28 cellular contexts compared by ENCODE assay signal in genomic region chr2:223998983-223999382, GRCh38.
"Had no signal": no experiment of that assay in that cellular context is flagged by ENCODE, and none has a peak within 500 bp of the region (broad histone marks: within the 10 kb centered on the region; RNA-seq: fewer than 3 reads in every experiment).

No MANE protein-coding gene starts in this region.

- H3K36me3 Mint-ChIP-seq: memory B cell had no signal

- H3K4me3 Mint-ChIP-seq: activated naive CD4-positive, alpha-beta T cell treated with anti-CD3 and anti-CD28 coated beads for 36 hours; activated naive CD8-positive, alpha-beta T cell treated with anti-CD3 and anti-CD28 coated beads, Interleukin-2, amount 10 ng/mL, durations not matched to agents 7 days and 5 days; memory B cell; nephron progenitor cell; stimulated activated naive B cell treated with anti-CD40 and anti-IgM and Interleukin-4, amounts not matched to agents 10 μg/mL and 1 μg/mL and 100 μg/mL, for 72 hours; T-helper 2 cell treated with Interferon-gamma antibody and Interleukin-4, amounts not matched to agents 5 μg/mL and 100 μg/mL, for 36 hours had no signal

- H3K4me1 ChIP-seq: right lobe of liver had no signal

- H3K4me1 Mint-ChIP-seq: memory B cell; stimulated activated naive B cell treated with anti-CD40 and anti-IgM and Interleukin-4, amounts not matched to agents 10 μg/mL and 1 μg/mL and 100 μg/mL, for 72 hours had no signal

- ATAC-seq: activated CD4-positive, CD25-positive, alpha-beta regulatory T cell treated with anti-CD3 and anti-CD28 coated beads, Interleukin-2, amount 50 U/mL, for 24 hours; gastrocnemius medialis; left ventricle myocardium superior; right lobe of liver; stimulated activated naive B cell treated with anti-CD40 and anti-IgM and Interleukin-4, amounts not matched to agents 10 μg/mL and 1 μg/mL and 100 μg/mL, for 72 hours had no signal

- DNase-seq: activated CD8-positive, alpha-beta memory T cell treated with anti-CD3 and anti-CD28 coated beads for 24 hours; activated CD8-positive, alpha-beta memory T cell treated with anti-CD3 and anti-CD28 coated beads, Interleukin-2, amount 50 U/mL, for 48 hours; activated effector memory CD4-positive, alpha-beta T cell treated with Interleukin-2 at 50 U/mL for 16 hours; activated naive CD4-positive, alpha-beta T cell treated with anti-CD3 and anti-CD28 coated beads for 36 hours; activated naive CD8-positive, alpha-beta T cell treated with anti-CD3 and anti-CD28 coated beads, Interleukin-2, amount 10 ng/mL, durations not matched to agents 7 days and 5 days; activated T-cell treated with anti-CD3 and anti-CD28 coated beads, Interleukin-2, amount 50 U/mL, for 48 hours; amygdala; brain microvascular endothelial cell; central memory CD4-positive, alpha-beta T cell; dermis blood vessel endothelial cell; effector CD8-positive, alpha-beta T cell; gastrocnemius medialis; hippocampal formation; left ventricle myocardium superior; nephron progenitor cell; nucleus accumbens; right lobe of liver; stimulated activated CD4-positive, alpha-beta T cell treated with anti-CD3 and anti-CD28 coated beads, Interleukin-2, amount 100 ng/mL, for 48 hours; stimulated activated CD8-positive, alpha-beta memory T cell treated with anti-CD3 and anti-CD28 coated beads, Interleukin-4, amount 100 ng/mL, for 48 hours; stimulated activated naive B cell treated with anti-CD40 and anti-IgM and Interleukin-4, amounts not matched to agents 10 μg/mL and 1 μg/mL and 100 μg/mL, for 72 hours; testis; trophoblast cell; uterus had no signal

- H3K36me3 ChIP-seq: brain microvascular endothelial cell, gastrocnemius medialis, right lobe of liver, uterus had no signal

- H3K27ac ChIP-seq: brain microvascular endothelial cell, gastrocnemius medialis, right lobe of liver, skin epidermis, testis, uterus, VCaP had no signal

- H3K27ac Mint-ChIP-seq: activated naive CD4-positive, alpha-beta T cell treated with anti-CD3 and anti-CD28 coated beads for 36 hours; activated naive CD8-positive, alpha-beta T cell treated with anti-CD3 and anti-CD28 coated beads, Interleukin-2, amount 10 ng/mL, durations not matched to agents 7 days and 5 days; memory B cell; nephron progenitor cell; stimulated activated naive B cell treated with anti-CD40 and anti-IgM and Interleukin-4, amounts not matched to agents 10 μg/mL and 1 μg/mL and 100 μg/mL, for 72 hours; T-helper 2 cell treated with Interferon-gamma antibody and Interleukin-4, amounts not matched to agents 5 μg/mL and 100 μg/mL, for 36 hours had no signal

- H3K9me3 Mint-ChIP-seq: activated naive CD4-positive, alpha-beta T cell treated with anti-CD3 and anti-CD28 coated beads for 36 hours; activated naive CD8-positive, alpha-beta T cell treated with anti-CD3 and anti-CD28 coated beads, Interleukin-2, amount 10 ng/mL, durations not matched to agents 7 days and 5 days; memory B cell; nephron progenitor cell; T-helper 2 cell treated with Interferon-gamma antibody and Interleukin-4, amounts not matched to agents 5 μg/mL and 100 μg/mL, for 36 hours had no signal

- H3K27me3 ChIP-seq: brain microvascular endothelial cell, gastrocnemius medialis, right lobe of liver, testis, uterus had no signal

- H3K4me3 ChIP-seq: gastrocnemius medialis, right lobe of liver, skin epidermis, testis, uterus had no signal

- H3K27me3 Mint-ChIP-seq: activated naive CD8-positive, alpha-beta T cell treated with anti-CD3 and anti-CD28 coated beads, Interleukin-2, amount 10 ng/mL, durations not matched to agents 7 days and 5 days; stimulated activated naive B cell treated with anti-CD40 and anti-IgM and Interleukin-4, amounts not matched to agents 10 μg/mL and 1 μg/mL and 100 μg/mL, for 72 hours had no signal

- H3K9me3 ChIP-seq: gastrocnemius medialis, right lobe of liver, testis, uterus had no signal
